ENCODE assay signal across 13 cellular contexts in genomic region chr17:27975146-27976011, GRCh38.
DNase-seq lines count a peak whose midpoint lies in the region; ATAC-seq, FAIRE-seq and TF ChIP-seq lines count a peak whose summit lies in the region.
"Had no signal": no experiment of that assay in that cellular context is flagged by ENCODE, and none has a peak within 500 bp of the region (broad histone marks: within the 10 kb centered on the region; RNA-seq: fewer than 3 reads in every experiment).

No MANE protein-coding gene starts in this region.

- FAIRE-seq in K562 (lab: Jason Lieb, UNC) (peak; percentile 77), pancreas (lab: Jason Lieb, UNC) (no peak)

- H3K4me3 ChIP-seq in K562: no peak overlapping the region
- H3K4me3 ChIP-seq in pancreas: no peak overlapping the region
- no peak overlapping the region for H3K4me3 ChIP-seq in right cardiac atrium (ENCODE audit: low read length)
- no peak overlapping the region for H3K4me3 ChIP-seq in OCI-LY7 (ENCODE audit: low read depth, low read length, poor library complexity, severe bottlenecking)
- H3K4me3 ChIP-seq: heart left ventricle had no signal

- H3K4me1 ChIP-seq in K562 (replicated peaks in 1 of 2; ENCODE audit: control insufficient read depth in 2 of 2, insufficient read depth in 2 of 2, low read length in 2 of 2) (peaks cover 26 to 64% of the 10 kb centered on the region in 2 experiments), pancreas (peaks cover 4 to 10% (median 8%) of the 10 kb centered on the region in 3 donors), right cardiac atrium (ENCODE audit: control insufficient read depth, insufficient read depth, low read length) (no peaks in the 10 kb centered on the region), OCI-LY7 (ENCODE audit: insufficient read depth, low read length, poor library complexity, severe bottlenecking) (no peaks in the 10 kb centered on the region)

- no peaks in the 10 kb centered on the region for H3K9me1 ChIP-seq in K562 (ENCODE audit: control insufficient read depth, insufficient read depth, low read length)

- CTCF ChIA-PET in K562 (lab: Yijun Ruan, JAX; ENCODE audit: low intra/inter-chr PET ratio) (no interaction called here), OCI-LY7 (lab: Charles Lee; ENCODE audit: unreplicated experiment) (no interaction called here)

- H3K27ac ChIP-seq in K562 (ENCODE audit: extremely low read depth, low read depth, low read length): peak overlapping the region; percentile 9; the same call in 2 of the 3 replicates
- H3K27ac ChIP-seq in pancreas: no peak overlapping the region
- H3K27ac ChIP-seq in right cardiac atrium (ENCODE audit: low read length): no peak overlapping the region
- no peak overlapping the region for H3K27ac ChIP-seq in OCI-LY7 (ENCODE audit: low read depth, low read length, poor library complexity, severe bottlenecking)
- H3K27ac ChIP-seq: heart left ventricle had no signal

- TF ChIP-seq POLR2A in K562 (conservative IDR thresholded peaks at IDR 0.05): no peak

- no peak for TF ChIP-seq EP300 in K562 (IDR thresholded peaks at IDR 0.05; ENCODE audit: low read length)

- no peaks in the 10 kb centered on the region for H3K27me3 ChIP-seq in K562 (ENCODE audit: control insufficient read depth in 2 of 2, insufficient read depth in 2 of 2, low read length in 2 of 2)
- H3K27me3 ChIP-seq in pancreas: no peaks in the 10 kb centered on the region
- no peaks in the 10 kb centered on the region for H3K27me3 ChIP-seq in right cardiac atrium (ENCODE audit: control insufficient read depth, insufficient read depth)
- H3K27me3 ChIP-seq: heart left ventricle had no signal

- no peak for TF ChIP-seq RAD21 in K562 (CRISPR knock-in tag; conservative IDR thresholded peaks at IDR 0.05 in 1 of 2, IDR thresholded peaks at IDR 0.05 in 1 of 2)

- POLR2A ChIA-PET in K562 (lab: Yijun Ruan, JAX): interaction anchor here (0.7 to 1.4 kb wide), 3 partner anchors 8 to 18 kb away, joined by 3 to 9 read pairs (median 4); no protein-coding TSS in a partner anchor
- POLR2A ChIA-PET in OCI-LY7 (lab: Charles Lee): no interaction called here

- H3K4me2 ChIP-seq in K562 (ENCODE audit: insufficient read depth, low read length): no peak overlapping the region; the same call in 1 of the 2 replicates
- no peak overlapping the region for H3K4me2 ChIP-seq in OCI-LY7 (ENCODE audit: low read length)

- H4K20me1 ChIP-seq in K562 (replicated peaks; ENCODE audit: control insufficient read depth, insufficient read depth, low read length): no peaks in the 10 kb centered on the region
- H4K20me1 ChIP-seq in OCI-LY7 (ENCODE audit: insufficient read depth, low read length): no peaks in the 10 kb centered on the region

- H3K79me2 ChIP-seq in K562 (ENCODE audit: control insufficient read depth, insufficient read depth, low read length): no peaks in the 10 kb centered on the region
- H3K79me2 ChIP-seq in OCI-LY7 (ENCODE audit: insufficient read depth, low read depth, low read length): no peaks in the 10 kb centered on the region

- peak overlapping the region; percentile 17 to 38; a peak in 2 of 4 replicates for H3K9ac ChIP-seq in K562 (ENCODE audit: insufficient read depth in 1 of 2, low read depth in 2 of 2, low read length in 2 of 2)

- H3K9me3 ChIP-seq in K562 (replicated peaks; ENCODE audit: control insufficient read depth, insufficient read depth, low read depth, low read length): no peaks in the 10 kb centered on the region
- H3K9me3 ChIP-seq in pancreas: no peaks in the 10 kb centered on the region
- H3K9me3 ChIP-seq in right cardiac atrium (ENCODE audit: control insufficient read depth, low read length): no peaks in the 10 kb centered on the region
- no peaks in the 10 kb centered on the region for H3K9me3 ChIP-seq in OCI-LY7 (ENCODE audit: low read length)
- H3K9me3 ChIP-seq: heart left ventricle had no signal

- BruUV-seq in K562 (replicated peaks; lab: Mats Ljungman, UMichigan) (no TSS peak), OCI-LY7 (replicated peaks; lab: Mats Ljungman, UMichigan) (no TSS peak)

- intact Hi-C loops in K562 (cut with micrococcal nuclease) (no loop called here), pancreas (cut with DNase I) (no loop called here), right cardiac atrium (cut with DNase I) (no loop called here), OCI-LY7 (cut with micrococcal nuclease; ENCODE audit: unreplicated experiment) (loop anchor here (10.0 kb wide), 2 partner anchors 49 to 219 kb away; no protein-coding TSS in a partner anchor)

- ATAC-seq in K562: peak; percentile 70
- peak; percentile 70 to 88 (median 85) for ATAC-seq in pancreas
- no peak for ATAC-seq in right cardiac atrium
- ATAC-seq: heart left ventricle, Right ventricle myocardium inferior had no signal

- TF ChIP-seq CTCF in K562 (IDR thresholded peaks at IDR 0.05 in 2 of 3, conservative IDR thresholded peaks at IDR 0.05 in 1 of 3; ENCODE audit: insufficient read depth in 2 of 3, low read depth in 1 of 3, low read length in 3 of 3): no peak
- no peak for TF ChIP-seq CTCF in pancreas (IDR thresholded peaks at IDR 0.05)
- no peak for TF ChIP-seq CTCF in OCI-LY7 (conservative IDR thresholded peaks at IDR 0.05; ENCODE audit: low read length)

- peak overlapping the region; percentile 78 for H2AFZ ChIP-seq in K562 (ENCODE audit: low read depth, low read length)
- H2AFZ ChIP-seq in OCI-LY7 (ENCODE audit: low read length): no peak overlapping the region

- in situ Hi-C loops in K562 (cut with MboI): no loop called here

- no peaks in the 10 kb centered on the region for H3K36me3 ChIP-seq in K562 (ENCODE audit: control insufficient read depth, insufficient read depth, low read length)
- H3K36me3 ChIP-seq in pancreas: no peaks in the 10 kb centered on the region
- H3K36me3 ChIP-seq in OCI-LY7 (ENCODE audit: insufficient read depth, low read length): no peaks in the 10 kb centered on the region
- H3K36me3 ChIP-seq: heart left ventricle had no signal

- WGBS in K562 (ENCODE audit: insufficient coverage, low coverage, missing lambda C conversion rate): 36% methylated on average over 6 of the region's 6 CpGs
- WGBS in pancreas, 2 donors: 34% methylated on average over 6 of the region's 6 CpGs
- WGBS in right cardiac atrium: 69% methylated on average over 6 of the region's 6 CpGs

- H3K9me2 ChIP-seq in OCI-LY7 (ENCODE audit: insufficient read depth, low read length): no peaks in the 10 kb centered on the region

- DNase-seq in GM03348 (ENCODE audit: low spot score) (peak; percentile 28), NCI-H226 (peak; percentile 36), K562 (ENCODE audit: extremely low read depth in 1 of 4, low spot score in 3 of 4) (peak in 2 of 4 experiments; percentile 57 to 62), pancreas (peak in 3 of 6 donors; percentile 48 to 59 (median 53)), right cardiac atrium (no peak), OCI-LY7 (ENCODE audit: low spot score) (no peak), Kasumi-1 (lab: John Stamatoyannopoulos, UW) (no peak)
- DNase-seq in stimulated activated CD4-positive, alpha-beta T cell treated with anti-CD3 and anti-CD28 coated beads, Interleukin-2, amount 100 ng/mL, for 48 hours: no peak
- DNase-seq: CD4-positive, CD25-positive, alpha-beta regulatory T cell; effector CD4-positive, alpha-beta T cell; heart left ventricle; NCI-H2081 had no signal

TF ChIP-seq in K562, 482 proteins besides CTCF, POLR2A, EP300 and RAD21 (continues in another document):
- no peak for TF ChIP-seq NR2C2 (CRISPR knock-in tag; IDR thresholded peaks at IDR 0.05)
- no peak for TF ChIP-seq NR2C2 (tag; IDR thresholded peaks at IDR 0.05)
- TF ChIP-seq MAFF (IDR thresholded peaks at IDR 0.05; ENCODE audit: low read length): peak; percentile 56; the same call in 1 of the 2 replicates
- no peak for TF ChIP-seq ZBTB33 (CRISPR knock-in tag; IDR thresholded peaks at IDR 0.05)
- peak; percentile 65 for TF ChIP-seq MAFK (IDR thresholded peaks at IDR 0.05; ENCODE audit: low read length)
- no peak; the same call in 1 of the 2 replicates for TF ChIP-seq CTBP1 (IDR thresholded peaks at IDR 0.05; ENCODE audit: borderline replicate concordance)
- no peak for TF ChIP-seq TRIM28 (IDR thresholded peaks at IDR 0.05)
- no peak for TF ChIP-seq STAG1 (CRISPR knock-in tag; IDR thresholded peaks at IDR 0.05; ENCODE audit: borderline replicate concordance)
- TF ChIP-seq KHSRP (IDR thresholded peaks at IDR 0.05): no peak
- TF ChIP-seq GATAD2B (IDR thresholded peaks at IDR 0.05; ENCODE audit: borderline replicate concordance): no peak
- no peak for TF ChIP-seq CC2D1A (IDR thresholded peaks at IDR 0.05)
- TF ChIP-seq ARID1B (IDR thresholded peaks at IDR 0.05): peak; percentile 34; the same call in 1 of the 2 replicates
- no peak for TF ChIP-seq TARDBP (IDR thresholded peaks at IDR 0.05)
- peak; percentile 71 for TF ChIP-seq DPF2 (IDR thresholded peaks at IDR 0.05)
- TF ChIP-seq RBM22 (IDR thresholded peaks at IDR 0.05; ENCODE audit: low read depth, low read length, poor library complexity, severe bottlenecking): no peak
- peak; percentile 69 for TF ChIP-seq USF1 (CRISPR knock-in tag; IDR thresholded peaks at IDR 0.05)
- TF ChIP-seq STAT5A (IDR thresholded peaks at IDR 0.05; ENCODE audit: borderline replicate concordance, low read length): no peak
- TF ChIP-seq ZNF12 (CRISPR knock-in tag; IDR thresholded peaks at IDR 0.05): no peak

Comparison
In these comparisons a context has a peak if more than half of its experiments do, and no peak if none do; other contexts are left out.
1. DNase-seq: peak in GM03348 (single experiment) and NCI-H226 (single experiment); none in stimulated activated CD4-positive, alpha-beta T cell treated with anti-CD3 and anti-CD28 coated beads, Interleukin-2, amount 100 ng/mL, for 48 hours (0 of 2), right cardiac atrium (0 of 3), OCI-LY7 (single experiment) and Kasumi-1 (0 of 2).
2. ATAC-seq: peak in K562 (single experiment) and pancreas (4 of 4); none in right cardiac atrium (0 of 2).